In the genomic region with DNA sequence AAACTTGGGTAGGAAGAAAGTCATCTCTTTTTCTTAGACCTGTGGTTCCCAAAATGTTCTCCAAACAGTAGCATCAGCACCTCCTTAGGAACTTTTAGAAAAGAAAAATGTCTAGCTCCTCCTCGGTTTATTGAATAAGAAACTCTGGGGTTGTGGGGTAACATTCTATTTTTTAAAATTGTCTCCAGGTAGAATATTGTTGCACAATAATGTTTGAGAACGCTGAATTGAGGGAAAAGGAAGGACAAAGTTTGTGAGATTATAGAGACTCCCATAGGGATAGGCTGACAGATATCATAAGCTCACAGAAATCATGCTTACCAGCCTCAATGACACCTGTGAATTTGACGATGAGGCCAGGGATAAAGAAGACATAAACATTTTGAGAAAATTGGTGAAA, we compare ENCODE assay signal across 33 cellular contexts.
DNase-seq lines count a peak whose midpoint lies in the region; ATAC-seq, FAIRE-seq and TF ChIP-seq lines count a peak whose summit lies in the region.
"Had no signal": no experiment of that assay in that cellular context is flagged by ENCODE, and none has a peak within 500 bp of the region (broad histone marks: within the 10 kb centered on the region; RNA-seq: fewer than 3 reads in every experiment).

No MANE protein-coding gene starts in this region.

- TF ChIP-seq EP300 in HepG2 (IDR thresholded peaks at IDR 0.05; ENCODE audit: low read depth in 2 of 2, low read length in 2 of 2) (no peak), HepG2 (CRISPR knock-in tag; IDR thresholded peaks at IDR 0.05; ENCODE audit: borderline replicate concordance) (no peak), K562 (IDR thresholded peaks at IDR 0.05; ENCODE audit: low read length) (no peak)

- no peak overlapping the region for H4K5ac ChIP-seq in IMR-90 (ENCODE audit: low read depth, low read length)

- H3K9me1 ChIP-seq in IMR-90 (ENCODE audit: insufficient read depth, low read length) (no peaks in the 10 kb centered on the region), K562 (ENCODE audit: control insufficient read depth, insufficient read depth, low read length) (no peaks in the 10 kb centered on the region)

- no peak overlapping the region for H4K91ac ChIP-seq in IMR-90 (ENCODE audit: insufficient read depth, low read depth, low read length)

- FAIRE-seq in HepG2 (lab: Jason Lieb, UNC) (no peak), K562 (lab: Jason Lieb, UNC) (no peak)
- FAIRE-seq: A204.1, A549, D721Med had no signal

- H4K20me1 ChIP-seq in HepG2 (ENCODE audit: insufficient read depth, low read length) (no peaks in the 10 kb centered on the region), IMR-90 (ENCODE audit: insufficient read depth, low read length) (no peaks in the 10 kb centered on the region), K562 (replicated peaks; ENCODE audit: control insufficient read depth, insufficient read depth, low read length) (no peaks in the 10 kb centered on the region)
- H4K20me1 ChIP-seq: BLaER1; BLaER1 treated with 17β-estradiol and CSF1 and Interleukin-3, amounts not matched to agents 10 nM and 100 nM had no signal

- WGBS in HepG2 (ENCODE audit: low lambda C conversion rate), result 0% methylated on average over 2 of the region's 3 CpGs
- 20% methylated on average over 3 of the region's 3 CpGs for WGBS in right lobe of liver (ENCODE audit: insufficient coverage, low coverage, low lambda C conversion rate, missing lambda C conversion rate)
- WGBS in IMR-90 (ENCODE audit: extremely low coverage in 2 of 2, insufficient read length in 1 of 2), 2 experiments, result no CpG with 5 or more reads among the region's 3 CpGs
- 10% methylated on average over 3 of the region's 3 CpGs for WGBS in K562 (ENCODE audit: insufficient coverage, low coverage, missing lambda C conversion rate)

- no peak overlapping the region for H2BK120ac ChIP-seq in IMR-90 (ENCODE audit: low read depth, low read length)

- CTCF ChIA-PET in HepG2 (lab: Yijun Ruan, JAX; ENCODE audit: low intra/inter-chr PET ratio, low total read pairs), result no interaction called here
- CTCF ChIA-PET in IMR-90 (lab: Yijun Ruan, JAX), result interaction anchor here (0.5 kb wide), 1 partner anchor 151 kb away, joined by 3 read pairs; no protein-coding TSS in a partner anchor
- CTCF ChIA-PET in K562 (lab: Yijun Ruan, JAX; ENCODE audit: low intra/inter-chr PET ratio), result no interaction called here

- H3K4me3 ChIP-seq in HepG2 (replicated peaks in 1 of 3; ENCODE audit: insufficient read depth in 1 of 3, low read depth in 2 of 3, low read length in 3 of 3) (no peak overlapping the region), right lobe of liver (no peak overlapping the region), IMR-90 (ENCODE audit: insufficient read depth, low read depth, low read length) (no peak overlapping the region), K562 (no peak overlapping the region)
- H3K4me3 ChIP-seq: A549; BLaER1; BLaER1 treated with 17β-estradiol and CSF1 and Interleukin-3, amounts not matched to agents 10 nM and 100 nM had no signal

- ATAC-seq in HepG2 (no peak), right lobe of liver (no peak), IMR-90 (ENCODE audit: low read depth) (no peak), K562 (no peak), HG03565 (IDR thresholded peaks at IDR 0.05; ENCODE audit: unreplicated experiment) (no peak), GM19395 (IDR thresholded peaks at IDR 0.05; ENCODE audit: unreplicated experiment) (no peak)
- ATAC-seq: A549; CD8-positive, alpha-beta T cell had no signal

- no peaks in the 10 kb centered on the region for H3K79me2 ChIP-seq in HepG2 (ENCODE audit: insufficient read depth, low read length)
- H3K79me2 ChIP-seq in K562 (ENCODE audit: control insufficient read depth, insufficient read depth, low read length), result no peaks in the 10 kb centered on the region

- no peak overlapping the region for H2BK5ac ChIP-seq in IMR-90 (ENCODE audit: low read depth, low read length, poor library complexity, severe bottlenecking)

- H3K23ac ChIP-seq in IMR-90 (ENCODE audit: low read depth, low read length), result no peak overlapping the region

- H3K14ac ChIP-seq in IMR-90 (replicated peaks; ENCODE audit: low read depth, low read length), result no peak overlapping the region

- H2BK15ac ChIP-seq in IMR-90 (ENCODE audit: low read depth, low read length), result no peak overlapping the region

- H2BK20ac ChIP-seq in IMR-90 (ENCODE audit: low read depth, low read length), result no peak overlapping the region

- H3K56ac ChIP-seq in IMR-90 (ENCODE audit: extremely low read depth, insufficient read depth, low read length), result no peak overlapping the region

- no peak overlapping the region for H3K18ac ChIP-seq in IMR-90 (ENCODE audit: low read depth, low read length)

- TF ChIP-seq POLR2A in HepG2 (IDR thresholded peaks at IDR 0.05; ENCODE audit: insufficient read depth in 1 of 2, low read depth in 2 of 2, low read length in 2 of 2), result no peak
- no peak for TF ChIP-seq POLR2A in right lobe of liver (IDR thresholded peaks at IDR 0.05)
- TF ChIP-seq POLR2A in IMR-90 (IDR thresholded peaks at IDR 0.05; ENCODE audit: low read depth, low read length), result no peak
- TF ChIP-seq POLR2A in K562 (conservative IDR thresholded peaks at IDR 0.05), result no peak

- POLR2A ChIA-PET in HepG2 (lab: Yijun Ruan, JAX), result no interaction called here
- POLR2A ChIA-PET in IMR-90 (lab: Charles Lee; ENCODE audit: unreplicated experiment), result no interaction called here
- POLR2A ChIA-PET in K562 (lab: Yijun Ruan, JAX), result interaction anchor here (1.0 kb wide), 1 partner anchor 14 kb away, joined by 3 read pairs; no protein-coding TSS in a partner anchor

- no peak overlapping the region for H3K4ac ChIP-seq in IMR-90 (ENCODE audit: low read depth, low read length)

- TF ChIP-seq RAD21 in HepG2 (CRISPR knock-in tag; IDR thresholded peaks at IDR 0.05) (no peak), IMR-90 (IDR thresholded peaks at IDR 0.05; ENCODE audit: low read length) (no peak), K562 (CRISPR knock-in tag; conservative IDR thresholded peaks at IDR 0.05 in 1 of 2, IDR thresholded peaks at IDR 0.05 in 1 of 2) (no peak)

- H2AK9ac ChIP-seq in IMR-90 (replicated peaks; ENCODE audit: low read depth, low read length, poor library complexity), result no peak overlapping the region

- TF ChIP-seq CTCF in HepG2 (CRISPR knock-in tag; IDR thresholded peaks at IDR 0.05) (no peak), right lobe of liver (IDR thresholded peaks at IDR 0.05) (no peak), IMR-90 (conservative IDR thresholded peaks at IDR 0.05; ENCODE audit: low read depth, low read length) (no peak), K562 (IDR thresholded peaks at IDR 0.05 in 2 of 3, conservative IDR thresholded peaks at IDR 0.05 in 1 of 3; ENCODE audit: insufficient read depth in 2 of 3, low read depth in 1 of 3, low read length in 3 of 3) (no peak)

- in situ Hi-C loops in HepG2 (cut with HindIII; ENCODE audit: extremely low pct_ligation_motif_present, low pct_unique_long_range_greater_than_20kb) (no loop called here), IMR-90 (cut with MboI; ENCODE audit: low sequenced_read_pairs) (no loop called here), K562 (cut with MboI) (no loop called here)

- H3K27ac ChIP-seq in HepG2 (ENCODE audit: extremely low read length, insufficient read depth, low read length) (no peak overlapping the region), right lobe of liver (no peak overlapping the region), IMR-90 (ENCODE audit: insufficient read depth, low read length) (no peak overlapping the region), K562 (ENCODE audit: extremely low read depth, low read depth, low read length) (no peak overlapping the region)
- H3K27ac ChIP-seq: 22Rv1; A549; BLaER1; BLaER1 treated with 17β-estradiol and CSF1 and Interleukin-3, amounts not matched to agents 10 nM and 100 nM; C4-2B had no signal

- no peak overlapping the region for H4K8ac ChIP-seq in IMR-90 (ENCODE audit: low read depth in 2 of 2, low read length in 2 of 2)

- H3K9me3 ChIP-seq in HepG2 (ENCODE audit: low read length), result no peaks in the 10 kb centered on the region
- no peaks in the 10 kb centered on the region for H3K9me3 ChIP-seq in right lobe of liver
- no peaks in the 10 kb centered on the region for H3K9me3 ChIP-seq in IMR-90 (ENCODE audit: control insufficient read depth, insufficient read depth, low read length)
- no peaks in the 10 kb centered on the region for H3K9me3 ChIP-seq in K562 (replicated peaks; ENCODE audit: control insufficient read depth, insufficient read depth, low read depth, low read length)
- H3K9me3 ChIP-seq: A549; BE2C; BLaER1; BLaER1 treated with 17β-estradiol and CSF1 and Interleukin-3, amounts not matched to agents 10 nM and 100 nM; Caco-2 had no signal

- H3K4me2 ChIP-seq in HepG2 (ENCODE audit: low read depth, low read length) (no peak overlapping the region), IMR-90 (ENCODE audit: low read depth, low read length) (no peak overlapping the region), K562 (ENCODE audit: insufficient read depth, low read length) (no peak overlapping the region)
- H3K4me2 ChIP-seq: A549; BLaER1; BLaER1 treated with 17β-estradiol and CSF1 and Interleukin-3, amounts not matched to agents 10 nM and 100 nM had no signal

- no peaks in the 10 kb centered on the region for H3K36me3 ChIP-seq in HepG2 (replicated peaks in 1 of 2; ENCODE audit: control insufficient read depth in 1 of 2, insufficient read depth in 2 of 2, low read length in 2 of 2)
- H3K36me3 ChIP-seq in right lobe of liver, result no peaks in the 10 kb centered on the region
- no peaks in the 10 kb centered on the region for H3K36me3 ChIP-seq in IMR-90 (ENCODE audit: control insufficient read depth, insufficient read depth, low read length)
- no peaks in the 10 kb centered on the region for H3K36me3 ChIP-seq in K562 (ENCODE audit: control insufficient read depth, insufficient read depth, low read length)
- H3K36me3 ChIP-seq: BE2C; BLaER1; BLaER1 treated with 17β-estradiol and CSF1 and Interleukin-3, amounts not matched to agents 10 nM and 100 nM had no signal

- H2AFZ ChIP-seq in HepG2 (ENCODE audit: low read length), result no peak overlapping the region
- no peak overlapping the region for H2AFZ ChIP-seq in IMR-90 (replicated peaks; ENCODE audit: low read length, poor library complexity)
- no peak overlapping the region for H2AFZ ChIP-seq in K562 (ENCODE audit: low read depth, low read length)

- H3K4me1 ChIP-seq in HepG2 (ENCODE audit: insufficient read depth, low read length) (no peaks in the 10 kb centered on the region), right lobe of liver (no peaks in the 10 kb centered on the region), IMR-90 (ENCODE audit: control insufficient read depth, insufficient read depth, low read length) (no peaks in the 10 kb centered on the region), K562 (replicated peaks in 1 of 2; ENCODE audit: control insufficient read depth in 2 of 2, insufficient read depth in 2 of 2, low read length in 2 of 2) (no peaks in the 10 kb centered on the region)
- H3K4me1 ChIP-seq: A549; BE2C; BLaER1; BLaER1 treated with 17β-estradiol and CSF1 and Interleukin-3, amounts not matched to agents 10 nM and 100 nM; Caco-2 had no signal

- dilution Hi-C loops in IMR-90 (cut with HindIII; ENCODE audit: low sequenced_read_pairs, unreplicated experiment), result no loop called here

- intact Hi-C loops in HepG2 (cut with micrococcal nuclease; ENCODE audit: unreplicated experiment), result no loop called here
- intact Hi-C loops in right lobe of liver (cut with DNase I), result no loop called here
- intact Hi-C loops in IMR-90 (cut with micrococcal nuclease), result no loop called here
- intact Hi-C loops in K562 (cut with micrococcal nuclease), result no loop called here

- DNase-seq in HepG2 (ENCODE audit: low spot score) (no peak), right lobe of liver (no peak), IMR-90 (no peak), K562 (ENCODE audit: extremely low read depth in 1 of 4, low spot score in 3 of 4) (no peak)
- DNase-seq: 8988T; ACHN; AML-193; BE2C; C1 segment of cervical spinal cord; Caco-2; Calu3; CD4-positive, alpha-beta memory T cell; CD4-positive, alpha-beta T cell; CD4-positive, CD25-positive, alpha-beta regulatory T cell; CD8-positive, alpha-beta memory T cell; CD8-positive, alpha-beta T cell; COR-L47; DMS 273 treated with DMSO at 0.1 percent for 48 hours; DMS153; DMS53; DMS79; DMS79 treated with DMSO at 0.1 percent for 48 hours; DND-41; EL had no signal

- no peaks in the 10 kb centered on the region for H3K27me3 ChIP-seq in HepG2 (ENCODE audit: control insufficient read depth in 1 of 2, insufficient read depth in 2 of 2, low read length in 2 of 2)
- H3K27me3 ChIP-seq in right lobe of liver, result no peaks in the 10 kb centered on the region
- H3K27me3 ChIP-seq in IMR-90 (ENCODE audit: control insufficient read depth, insufficient read depth, low read length), result no peaks in the 10 kb centered on the region
- no peaks in the 10 kb centered on the region for H3K27me3 ChIP-seq in K562 (ENCODE audit: control insufficient read depth in 2 of 2, insufficient read depth in 2 of 2, low read length in 2 of 2)
- H3K27me3 ChIP-seq: BE2C; BLaER1; BLaER1 treated with 17β-estradiol and CSF1 and Interleukin-3, amounts not matched to agents 10 nM and 100 nM had no signal

- BruUV-seq in HepG2 (replicated peaks; lab: Mats Ljungman, UMichigan) (no TSS peak), IMR-90 (replicated peaks; lab: Mats Ljungman, UMichigan) (no TSS peak), K562 (replicated peaks; lab: Mats Ljungman, UMichigan) (no TSS peak)

- no peak overlapping the region for H2AK5ac ChIP-seq in IMR-90 (ENCODE audit: low read depth, low read length)

- H3K9ac ChIP-seq in HepG2 (ENCODE audit: insufficient read depth, low read depth, low read length) (no peak overlapping the region), IMR-90 (ENCODE audit: low read depth, low read length) (no peak overlapping the region), K562 (ENCODE audit: insufficient read depth in 1 of 2, low read depth in 2 of 2, low read length in 2 of 2) (no peak overlapping the region)
- H3K9ac ChIP-seq: BLaER1; BLaER1 treated with 17β-estradiol and CSF1 and Interleukin-3, amounts not matched to agents 10 nM and 100 nM had no signal

- no peaks in the 10 kb centered on the region for H3K79me1 ChIP-seq in IMR-90 (ENCODE audit: low read depth in 1 of 2, low read length in 2 of 2)

Comparison
In these comparisons a context has a peak if more than half of its experiments do, and no peak if none do; other contexts are left out.
1. Of the 241 proteins assayed by ChIP-seq in both HepG2 and K562: peak only in HepG2: none; only in K562: CEBPG; in both: CEBPB; in neither: 239.